In genomic region chr1:110084226-110085078, GRCh38 we compare ENCODE assay signal across 9 cellular contexts. TPM values are rescaled to one million over a fixed set of nuclear protein-coding genes. Genes with fewer than 3 reads are reported as not detected.
A peak's percentile ranks its signal among the peaks of the same experiment; 100 is the strongest.
DNase-seq lines count a peak whose midpoint lies in the region; ATAC-seq, FAIRE-seq and TF ChIP-seq lines count a peak whose summit lies in the region.
"Had no signal": no experiment of that assay in that cellular context is flagged by ENCODE, and none has a peak within 500 bp of the region (broad histone marks: within the 10 kb centered on the region; RNA-seq: fewer than 3 reads in every experiment).

No MANE protein-coding gene starts in this region.

- H3K36me3 Mint-ChIP-seq in T-helper 1 cell treated with Interleukin-12 subunit alpha and Interleukin-12 subunit beta and Interleukin-4 antibody, amounts not matched to agents 30 μg/mL and 1 μg/mL, for 36 hours (ENCODE audit: low read depth) = no peaks in the 10 kb centered on the region

- peak overlapping the region; percentile 88 for H3K4me3 Mint-ChIP-seq in T-helper 1 cell treated with Interleukin-12 subunit alpha and Interleukin-12 subunit beta and Interleukin-4 antibody, amounts not matched to agents 30 μg/mL and 1 μg/mL, for 36 hours

- peaks cover 47% of the 10 kb centered on the region for H3K27me3 Mint-ChIP-seq in T-helper 1 cell treated with Interleukin-12 subunit alpha and Interleukin-12 subunit beta and Interleukin-4 antibody, amounts not matched to agents 30 μg/mL and 1 μg/mL, for 36 hours (ENCODE audit: low read depth)

- no peak for FAIRE-seq in endothelial cell of umbilical vein (lab: Jason Lieb, UNC)

- H4K20me1 ChIP-seq in endothelial cell of umbilical vein (replicated peaks; ENCODE audit: control insufficient read depth, extremely low read depth, insufficient read depth, low read length) = no peaks in the 10 kb centered on the region

- H3K4me2 ChIP-seq in endothelial cell of umbilical vein (ENCODE audit: insufficient read depth, low read length) = peak overlapping the region; percentile 70

- no peak overlapping the region for H3K9ac ChIP-seq in endothelial cell of umbilical vein (replicated peaks; ENCODE audit: extremely low read depth, insufficient read depth, low read length)

- no peak for TF ChIP-seq POLR2A in endothelial cell of umbilical vein (IDR thresholded peaks at IDR 0.05; ENCODE audit: low read depth, low read length)

- peaks cover 6% of the 10 kb centered on the region for H3K4me1 ChIP-seq in endothelial cell of umbilical vein (ENCODE audit: control insufficient read depth, extremely low read depth, insufficient read depth, low read length)
- H3K4me1 ChIP-seq in tibial artery = peaks cover 0 to 12% (median 5%) of the 10 kb centered on the region in 4 donors

- CTCF ChIA-PET in endothelial cell of umbilical vein (lab: Charles Lee) = no interaction called here

- no peak overlapping the region for H3K27ac ChIP-seq in endothelial cell of umbilical vein (ENCODE audit: insufficient read depth, low read depth, low read length)
- H3K27ac ChIP-seq in tibial artery = peak overlapping the region; percentile 81 to 82
- H3K27ac ChIP-seq: SK-N-MC had no signal

- no peaks in the 10 kb centered on the region for H3K9me3 Mint-ChIP-seq in T-helper 1 cell treated with Interleukin-12 subunit alpha and Interleukin-12 subunit beta and Interleukin-4 antibody, amounts not matched to agents 30 μg/mL and 1 μg/mL, for 36 hours

- peak overlapping the region; percentile 13 to 46 (median 21) for H3K4me3 ChIP-seq in endothelial cell of umbilical vein (replicated peaks in 1 of 3; ENCODE audit: insufficient read depth in 1 of 3, low read depth in 1 of 3, low read length in 3 of 3)
- peak overlapping the region; percentile 64 to 84 for H3K4me3 ChIP-seq in tibial artery
- H3K4me3 ChIP-seq: SK-N-MC had no signal

- DNase-seq in endothelial cell of umbilical vein (ENCODE audit: low read depth, low spot score) (peak; percentile 19), midbrain (lab: John Stamatoyannopoulos, UW) (peak; percentile 11), tibial artery (peak; percentile 34 to 77), COR-L47 (lab: John Stamatoyannopoulos, UW) (no peak)
- no peak for DNase-seq in effector CD4-positive, alpha-beta T cell

- dilution Hi-C loops in endothelial cell of umbilical vein (cut with MboI; ENCODE audit: extremely low pct_ligation_motif_present, low sequenced_read_pairs) = no loop called here

- H3K9me3 ChIP-seq in endothelial cell of umbilical vein (replicated peaks; ENCODE audit: control insufficient read depth, insufficient read depth, low read length) (no peaks in the 10 kb centered on the region), tibial artery (no peaks in the 10 kb centered on the region)

- TF ChIP-seq CTCF in endothelial cell of umbilical vein (IDR thresholded peaks at IDR 0.05; ENCODE audit: extremely low read depth in 1 of 2, insufficient read depth in 1 of 2, low read depth in 1 of 2, low read length in 2 of 2) (no peak), tibial artery (IDR thresholded peaks at IDR 0.05) (no peak)

- H3K36me3 ChIP-seq in endothelial cell of umbilical vein (ENCODE audit: control insufficient read depth in 2 of 2, extremely low read depth in 1 of 2, insufficient read depth in 2 of 2, low read length in 2 of 2) (no peaks in the 10 kb centered on the region), tibial artery (no peaks in the 10 kb centered on the region)

- H3K4me1 Mint-ChIP-seq in T-helper 1 cell treated with Interleukin-12 subunit alpha and Interleukin-12 subunit beta and Interleukin-4 antibody, amounts not matched to agents 30 μg/mL and 1 μg/mL, for 36 hours (ENCODE audit: low read depth) = peaks cover 16% of the 10 kb centered on the region

- no TSS peak for BruUV-seq in endothelial cell of umbilical vein (replicated peaks; lab: Mats Ljungman, UMichigan)

- peak overlapping the region; percentile 39 for H2AFZ ChIP-seq in endothelial cell of umbilical vein (ENCODE audit: low read depth, low read length)

- ATAC-seq in GM18907 (IDR thresholded peaks at IDR 0.05; ENCODE audit: unreplicated experiment) (peak; percentile 45), GM19397 (IDR thresholded peaks at IDR 0.05; ENCODE audit: unreplicated experiment) (no peak)

- intact Hi-C loops in endothelial cell of umbilical vein (cut with micrococcal nuclease) = no loop called here
- intact Hi-C loops in tibial artery (cut with DNase I; ENCODE audit: low total_unique reads) = no loop called here

- H3K27ac Mint-ChIP-seq in T-helper 1 cell treated with Interleukin-12 subunit alpha and Interleukin-12 subunit beta and Interleukin-4 antibody, amounts not matched to agents 30 μg/mL and 1 μg/mL, for 36 hours = no peak overlapping the region

- H3K9me1 ChIP-seq in endothelial cell of umbilical vein (replicated peaks; ENCODE audit: control insufficient read depth, extremely low read depth, insufficient read depth, low read length) = no peaks in the 10 kb centered on the region

- no peaks in the 10 kb centered on the region for H3K79me2 ChIP-seq in endothelial cell of umbilical vein (ENCODE audit: control insufficient read depth, insufficient read depth, low read length)

- POLR2A ChIA-PET in endothelial cell of umbilical vein (lab: Charles Lee) = no interaction called here

- H3K27me3 ChIP-seq in endothelial cell of umbilical vein (ENCODE audit: control insufficient read depth in 2 of 2, insufficient read depth in 2 of 2, low read length in 2 of 2) = peaks cover 53 to 58% of the 10 kb centered on the region in 2 experiments
- H3K27me3 ChIP-seq in tibial artery = peaks cover 0 to 2% of the 10 kb centered on the region in 2 donors

TF ChIP-seq in endothelial cell of umbilical vein, 7 proteins besides CTCF, POLR2A, EP300 and RAD21:
- no peak for TF ChIP-seq JUN (IDR thresholded peaks at IDR 0.05; ENCODE audit: borderline replicate concordance, insufficient read depth, insufficient read length, low read depth)
- peak; percentile 95 for TF ChIP-seq EZH2 (IDR thresholded peaks at IDR 0.05; ENCODE audit: borderline replicate concordance, low read depth, low read length, severe bottlenecking)
- no peak for TF ChIP-seq MAX (IDR thresholded peaks at IDR 0.05; ENCODE audit: insufficient read depth, insufficient read length)
- no peak for TF ChIP-seq GATA2 (IDR thresholded peaks at IDR 0.05; ENCODE audit: insufficient read depth, insufficient read length, low read depth, low read length)

RNA-seq across cellular contexts. Expression of gene ALX3, which starts 14.0 kb away (rescaled TPM):
- not detected in 2 replicates for total RNA-seq in endothelial cell of umbilical vein
- not detected in 2 replicates for polyA plus RNA-seq in endothelial cell of umbilical vein
- polyA plus RNA-seq in endothelial cell of umbilical vein (2011; cell fraction: cytosol; rRNA removed) = not detected in 2 replicates
- not detected in 2 replicates for polyA plus RNA-seq in endothelial cell of umbilical vein (2011; cell fraction: nucleus; rRNA removed)
- polyA plus RNA-seq in endothelial cell of umbilical vein (2012) = not detected in 2 replicates
- polyA minus RNA-seq in endothelial cell of umbilical vein = not detected in 2 replicates
- not detected for polyA minus RNA-seq in endothelial cell of umbilical vein (2011; cell fraction: cytosol; rRNA and poly(A)+ RNA removed)
- polyA minus RNA-seq in endothelial cell of umbilical vein (2011; cell fraction: nucleus; rRNA and poly(A)+ RNA removed) = not detected in 2 replicates

RNA-seq across cellular contexts. Expression of gene UBL4B, which starts 27.8 kb away (rescaled TPM):
- not detected in 2 replicates for total RNA-seq in endothelial cell of umbilical vein
- polyA plus RNA-seq in endothelial cell of umbilical vein = not detected in 2 replicates
- polyA plus RNA-seq in endothelial cell of umbilical vein (2011; cell fraction: cytosol; rRNA removed) = not detected in 2 replicates
- not detected in 2 replicates for polyA plus RNA-seq in endothelial cell of umbilical vein (2011; cell fraction: nucleus; rRNA removed)
- polyA plus RNA-seq in endothelial cell of umbilical vein (2012) = not detected in 2 replicates
- polyA minus RNA-seq in endothelial cell of umbilical vein = not detected in 2 replicates
- not detected for polyA minus RNA-seq in endothelial cell of umbilical vein (2011; cell fraction: cytosol; rRNA and poly(A)+ RNA removed)
- polyA minus RNA-seq in endothelial cell of umbilical vein (2011; cell fraction: nucleus; rRNA and poly(A)+ RNA removed) = not detected in 2 replicates

RNA-seq across cellular contexts. Expression of gene STRIP1, which starts 50.0 kb away (rescaled TPM):
- total RNA-seq in endothelial cell of umbilical vein = 38.9 and 42.1 TPM in 2 replicates
- 26.2 and 26.9 TPM in 2 replicates for polyA plus RNA-seq in endothelial cell of umbilical vein
- polyA plus RNA-seq in endothelial cell of umbilical vein (2011; cell fraction: cytosol; rRNA removed) = 25.8 and 26.3 TPM in 2 replicates
- polyA plus RNA-seq in endothelial cell of umbilical vein (2011; cell fraction: nucleus; rRNA removed) = 141 and 160 TPM in 2 replicates
- polyA plus RNA-seq in endothelial cell of umbilical vein (2012) = 23.4 and 26.1 TPM in 2 replicates
- polyA minus RNA-seq in endothelial cell of umbilical vein = 65.0 and 69.7 TPM in 2 replicates
- 21.3 TPM for polyA minus RNA-seq in endothelial cell of umbilical vein (2011; cell fraction: cytosol; rRNA and poly(A)+ RNA removed)
- polyA minus RNA-seq in endothelial cell of umbilical vein (2011; cell fraction: nucleus; rRNA and poly(A)+ RNA removed) = 55.6 and 66.4 TPM in 2 replicates

Comparison
In these comparisons a context has a peak if more than half of its experiments do, and no peak if none do; other contexts are left out.
1. DNase-seq: peak in endothelial cell of umbilical vein (single experiment), midbrain (single experiment) and tibial artery (2 of 2); none in effector CD4-positive, alpha-beta T cell (single experiment) and COR-L47 (single experiment).